ENCODE assay signal across 31 cellular contexts in the genomic region with DNA sequence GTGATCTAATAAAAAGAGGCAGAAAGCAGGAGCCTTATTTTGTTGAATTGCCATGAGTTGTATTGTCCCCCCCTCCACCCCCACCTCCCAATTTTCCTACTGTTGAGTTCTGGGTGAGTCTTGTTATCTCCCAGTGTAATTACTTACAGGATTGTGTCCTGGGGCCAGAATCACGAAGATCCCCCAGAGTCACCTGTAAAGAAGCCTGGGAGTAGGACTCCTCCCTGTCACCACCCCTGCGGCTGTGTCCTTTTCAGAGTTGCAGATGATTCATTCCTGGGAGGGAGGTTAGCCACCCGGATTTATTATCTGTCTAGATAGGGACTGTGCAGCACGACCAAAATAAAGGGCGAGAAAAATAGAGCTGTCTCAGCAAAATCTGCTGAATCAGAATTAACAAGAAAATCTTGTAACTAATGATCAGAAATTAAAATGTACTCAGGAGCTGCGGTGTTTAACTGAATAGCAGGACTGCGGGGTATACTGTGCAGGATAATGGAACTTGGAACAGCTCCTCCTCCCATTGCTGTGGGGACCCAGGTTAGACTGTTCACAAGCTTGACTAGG.
"Had no signal": no experiment of that assay in that cellular context is flagged by ENCODE, and none has a peak within 500 bp of the region (broad histone marks: within the 10 kb centered on the region; RNA-seq: fewer than 3 reads in every experiment).

No MANE protein-coding gene starts in this region.

- H3K9me3 Mint-ChIP-seq: natural killer cell; neural progenitor cell; stimulated activated naive B cell treated with anti-CD40 and anti-IgM and Interleukin-4, amounts not matched to agents 10 μg/mL and 1 μg/mL and 100 μg/mL, for 72 hours had no signal

- H3K27ac Mint-ChIP-seq: mesothelial cell of epicardium; natural killer cell; nephron progenitor cell; neural progenitor cell; progenitor cell of endocrine pancreas; stimulated activated naive B cell treated with anti-CD40 and anti-IgM and Interleukin-4, amounts not matched to agents 10 μg/mL and 1 μg/mL and 100 μg/mL, for 72 hours had no signal

- H3K36me3 Mint-ChIP-seq: mesothelial cell of epicardium; naive B cell; natural killer cell; neural progenitor cell; stimulated activated naive B cell treated with anti-CD40 and anti-IgM and Interleukin-4, amounts not matched to agents 10 μg/mL and 1 μg/mL and 100 μg/mL, for 72 hours had no signal

- H3K9me3 ChIP-seq: left lung, lower lobe of right lung, neutrophil, ovary, stomach, testis, thyroid gland, transverse colon, upper lobe of left lung, vagina had no signal

- ATAC-seq: left colon; left lung; lower lobe of right lung; natural killer cell; sciatic nerve; stimulated activated naive B cell treated with anti-CD40 and anti-IgM and Interleukin-4, amounts not matched to agents 10 μg/mL and 1 μg/mL and 100 μg/mL, for 72 hours; stimulated activated naive CD8-positive, alpha-beta T cell treated with anti-CD3 and anti-CD28 coated beads, Interleukin-15, Interleukin-2, amounts not matched to agents 100 U/mL and 50 U/mL, for 24 hours had no signal

- H3K4me3 ChIP-seq: hepatocyte, left lung, lower lobe of right lung, neural progenitor cell, ovary, right atrium auricular region, skin epidermis, stomach, testis, thyroid gland, transverse colon, upper lobe of left lung, vagina had no signal

- DNase-seq: kidney; left colon; left lung; lower lobe of right lung; mammary epithelial cell; mesenchymal stem cell; naive B cell; natural killer cell; nephron progenitor cell; occipital lobe; ovary; stimulated activated CD4-positive, alpha-beta T cell treated with anti-CD3 and anti-CD28 coated beads, Interleukin-12 subunit alpha, Interleukin-12 subunit beta, amount 100 ng/mL, for 4 hours; stimulated activated CD4-positive, alpha-beta T cell treated with anti-CD3 and anti-CD28 coated beads, Interleukin-15, amount 100 ng/mL, for 24 hours; stimulated activated CD4-positive, alpha-beta T cell treated with anti-CD3 and anti-CD28 coated beads, Interleukin-2, amount 100 ng/mL, for 24 hours; stimulated activated CD4-positive, alpha-beta T cell treated with anti-CD3 and anti-CD28 coated beads, Interleukin-4, amount 100 ng/mL, for 1 hour; stimulated activated naive B cell treated with anti-CD40 and anti-IgM and Interleukin-4, amounts not matched to agents 10 μg/mL and 1 μg/mL and 100 μg/mL, for 72 hours; stimulated activated naive CD8-positive, alpha-beta T cell treated with anti-CD3 and anti-CD28 coated beads, Interleukin-15, Interleukin-2, amounts not matched to agents 100 U/mL and 50 U/mL, for 24 hours; stomach; testis; thyroid gland; transverse colon; upper lobe of left lung had no signal

- H3K36me3 ChIP-seq: left lung, lower lobe of right lung, neutrophil, ovary, right atrium auricular region, stomach, thyroid gland, transverse colon, upper lobe of left lung, vagina had no signal

- H2AFZ ChIP-seq: hepatocyte, neural progenitor cell had no signal

- H3K4me1 Mint-ChIP-seq: naive B cell; natural killer cell; nephron progenitor cell; stimulated activated naive B cell treated with anti-CD40 and anti-IgM and Interleukin-4, amounts not matched to agents 10 μg/mL and 1 μg/mL and 100 μg/mL, for 72 hours had no signal

- H3K4me3 Mint-ChIP-seq: mesothelial cell of epicardium; naive B cell; natural killer cell; nephron progenitor cell; neural progenitor cell; stimulated activated naive B cell treated with anti-CD40 and anti-IgM and Interleukin-4, amounts not matched to agents 10 μg/mL and 1 μg/mL and 100 μg/mL, for 72 hours had no signal

- H3K9ac ChIP-seq: neural progenitor cell had no signal

- H3K4me1 ChIP-seq: left lung, lower lobe of right lung, right atrium auricular region, stomach, testis, thyroid gland, transverse colon, upper lobe of left lung, vagina had no signal

- H3K27me3 ChIP-seq: left lung, neural progenitor cell, neutrophil, ovary, right atrium auricular region, testis, thyroid gland, transverse colon, upper lobe of left lung, vagina had no signal

- H3K79me2 ChIP-seq: hepatocyte had no signal

- H3K27me3 Mint-ChIP-seq: stimulated activated naive B cell treated with anti-CD40 and anti-IgM and Interleukin-4, amounts not matched to agents 10 μg/mL and 1 μg/mL and 100 μg/mL, for 72 hours had no signal

- H3K4me2 ChIP-seq: hepatocyte, neural progenitor cell had no signal

- H3K27ac ChIP-seq: hepatocyte, left lung, lower lobe of right lung, neural progenitor cell, neutrophil, ovary, right atrium auricular region, skin epidermis, stomach, testis, thyroid gland, transverse colon, upper lobe of left lung, vagina had no signal
